Comparison of ENCODE assay signal across 8 cellular contexts in the genomic region with DNA sequence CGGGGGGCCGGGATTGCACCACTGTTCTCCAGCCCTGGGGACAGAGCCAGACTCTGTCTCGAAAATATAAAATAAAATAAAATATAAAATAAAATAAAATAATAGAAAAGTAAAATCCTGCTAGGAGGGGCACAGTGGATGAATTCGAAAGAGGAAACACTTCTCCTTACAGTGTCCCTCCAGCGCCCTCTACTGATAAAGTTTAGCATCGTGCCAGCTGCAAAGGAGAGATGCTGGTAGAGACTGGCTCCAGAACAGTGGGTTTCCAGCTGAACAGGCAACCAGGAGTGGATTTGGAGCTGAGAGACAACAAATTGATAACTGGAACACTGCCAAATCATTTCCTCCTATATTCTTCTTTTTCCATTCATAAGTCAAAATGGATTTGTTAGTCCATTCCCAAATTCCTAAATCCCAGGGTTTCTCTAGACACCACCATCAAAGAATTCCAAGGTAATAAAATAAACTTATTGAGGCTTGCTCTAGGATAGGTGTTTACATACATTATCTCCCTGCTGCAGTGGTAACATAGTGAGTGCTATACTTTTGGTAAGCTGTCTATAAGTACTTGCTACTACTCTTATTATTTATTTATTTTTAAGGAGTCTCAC. TPM values are rescaled to one million over a fixed set of nuclear protein-coding genes. Genes with fewer than 3 reads are reported as not detected.
A peak's percentile ranks its signal among the peaks of the same experiment; 100 is the strongest.
DNase-seq lines count a peak whose midpoint lies in the region; ATAC-seq and TF ChIP-seq lines count a peak whose summit lies in the region.

No MANE protein-coding gene starts in this region.

- H3K27ac Mint-ChIP-seq in CD8-positive, alpha-beta memory T cell, result no peak overlapping the region

- intact Hi-C loops in PC-9 (cut with micrococcal nuclease; ENCODE audit: unreplicated experiment), result loop anchor here (1.0 kb wide), 1 partner anchor 958 kb away; no protein-coding TSS in a partner anchor

- no peak overlapping the region for H3K4me2 ChIP-seq in PC-9
- no peak overlapping the region for H3K4me2 ChIP-seq in fibroblast of lung (ENCODE audit: extremely low read depth, insufficient read depth, low read length)

- WGBS in suprapubic skin, result 26% methylated on average over 6 of the region's 6 CpGs

- H2AFZ ChIP-seq in PC-9 (no peak overlapping the region), fibroblast of lung (ENCODE audit: low read length) (no peak overlapping the region)

- no peaks in the 10 kb centered on the region for H3K4me1 ChIP-seq in CD8-positive, alpha-beta memory T cell (ENCODE audit: insufficient read depth, low read length)
- no peaks in the 10 kb centered on the region for H3K4me1 ChIP-seq in PC-9 (replicated peaks; ENCODE audit: insufficient read depth)
- H3K4me1 ChIP-seq in fibroblast of lung (ENCODE audit: control insufficient read depth, extremely low read depth, insufficient read depth, low read length), result no peaks in the 10 kb centered on the region
- H3K4me1 ChIP-seq in suprapubic skin, result no peaks in the 10 kb centered on the region

- H3K9ac ChIP-seq in fibroblast of lung (ENCODE audit: insufficient read depth, low read length), result no peak overlapping the region

- BruUV-seq in PC-9 (replicated peaks; lab: Mats Ljungman, UMichigan), result no TSS peak

- H3K36me3 Mint-ChIP-seq in CD8-positive, alpha-beta memory T cell, result no peaks in the 10 kb centered on the region

- POLR2A ChIA-PET in CD8-positive, alpha-beta memory T cell (lab: Charles Lee), result no interaction called here
- POLR2A ChIA-PET in PC-9 (lab: Charles Lee; ENCODE audit: unreplicated experiment), result no interaction called here

- H3K27ac ChIP-seq in CD8-positive, alpha-beta memory T cell (ENCODE audit: low read depth, low read length), result no peak overlapping the region
- H3K27ac ChIP-seq in PC-9 (no peak overlapping the region), fibroblast of lung (ENCODE audit: insufficient read depth, low read length) (no peak overlapping the region), suprapubic skin (no peak overlapping the region)

- H3K9me3 ChIP-seq in CD8-positive, alpha-beta memory T cell (ENCODE audit: low read length), result no peaks in the 10 kb centered on the region
- no peaks in the 10 kb centered on the region for H3K9me3 ChIP-seq in PC-9 (ENCODE audit: insufficient read depth, low read depth)
- no peaks in the 10 kb centered on the region for H3K9me3 ChIP-seq in fibroblast of lung (ENCODE audit: control insufficient read depth, insufficient read depth, low read depth, low read length)
- H3K9me3 ChIP-seq in suprapubic skin, result no peaks in the 10 kb centered on the region

- H3K36me3 ChIP-seq in CD8-positive, alpha-beta memory T cell (ENCODE audit: insufficient read depth, low read length), result no peaks in the 10 kb centered on the region
- H3K36me3 ChIP-seq in PC-9 (ENCODE audit: low read depth), result no peaks in the 10 kb centered on the region
- H3K36me3 ChIP-seq in fibroblast of lung (ENCODE audit: control insufficient read depth, insufficient read depth, low read length), result no peaks in the 10 kb centered on the region
- no peaks in the 10 kb centered on the region for H3K36me3 ChIP-seq in suprapubic skin

- H3K4me3 Mint-ChIP-seq in CD8-positive, alpha-beta memory T cell, result no peak overlapping the region

- ATAC-seq in GM21381 (IDR thresholded peaks at IDR 0.05; ENCODE audit: unreplicated experiment), result peak; percentile 52

- TF ChIP-seq CTCF in PC-9 (conservative IDR thresholded peaks at IDR 0.05) (peak; percentile 87), fibroblast of lung (conservative IDR thresholded peaks at IDR 0.05 in 1 of 2, IDR thresholded peaks at IDR 0.05 in 1 of 2; ENCODE audit: low read depth in 1 of 2, low read length in 2 of 2) (peak; percentile 92 to 93), suprapubic skin (IDR thresholded peaks at IDR 0.05) (peak; percentile 35 to 87)

- H3K9me3 Mint-ChIP-seq in CD8-positive, alpha-beta memory T cell, result no peaks in the 10 kb centered on the region

- no peak for TF ChIP-seq EP300 in suprapubic skin (IDR thresholded peaks at IDR 0.05)

- H3K79me2 ChIP-seq in PC-9 (ENCODE audit: low read depth) (no peaks in the 10 kb centered on the region), fibroblast of lung (ENCODE audit: control insufficient read depth, insufficient read depth, low read length) (no peaks in the 10 kb centered on the region)

- peaks cover 3 to 33% of the 10 kb centered on the region in 2 donors for H3K27me3 Mint-ChIP-seq in CD8-positive, alpha-beta memory T cell

- H3K4me3 ChIP-seq in CD8-positive, alpha-beta memory T cell (ENCODE audit: low read length), result no peak overlapping the region
- H3K4me3 ChIP-seq in PC-9 (no peak overlapping the region), fibroblast of lung (replicated peaks in 1 of 4; ENCODE audit: control extremely low read depth in 1 of 4, insufficient read depth in 1 of 4, low read depth in 3 of 4, low read length in 4 of 4) (no peak overlapping the region), suprapubic skin (no peak overlapping the region)

- TF ChIP-seq POLR2A in suprapubic skin (IDR thresholded peaks at IDR 0.05), result no peak

- CTCF ChIA-PET in CD8-positive, alpha-beta memory T cell (lab: Charles Lee), result interaction anchor here (0.9 to 8.6 kb wide), 10 partner anchors 10 to 1019 kb away, joined by 3 to 104 read pairs (median 4); no protein-coding TSS in a partner anchor
- CTCF ChIA-PET in PC-9 (lab: Charles Lee), result interaction anchor here (0.8 to 1.3 kb wide), 2 partner anchors 175 to 1091 kb away, joined by 3 to 12 read pairs; no protein-coding TSS in a partner anchor

- H3K27me3 ChIP-seq in CD8-positive, alpha-beta memory T cell (ENCODE audit: insufficient read depth, low read length, poor library complexity, severe bottlenecking), result no peaks in the 10 kb centered on the region
- H3K27me3 ChIP-seq in PC-9 (ENCODE audit: insufficient read depth, low read depth) (no peaks in the 10 kb centered on the region), fibroblast of lung (ENCODE audit: control insufficient read depth, insufficient read depth, low read length) (no peaks in the 10 kb centered on the region), suprapubic skin (peaks cover 3% of the 10 kb centered on the region)

- H3F3A ChIP-seq in PC-9 (ENCODE audit: insufficient read depth, low read depth), result no peaks in the 10 kb centered on the region

- DNase-seq in CD8-positive, alpha-beta memory T cell, result peak; percentile 47 to 74 (median 53)
- peak; percentile 22 for DNase-seq in KG1 (lab: John Stamatoyannopoulos, UW)
- DNase-seq in PC-9, result peak; percentile 59 to 74
- DNase-seq in activated T-cell treated with anti-CD3 and anti-CD28 coated beads, Interleukin-2, amount 50 U/mL, for 1 hour, result peak; percentile 63
- DNase-seq in fibroblast of lung (ENCODE audit: low read depth in 2 of 2), result peak; percentile 54 to 86
- DNase-seq in non-pigmented ciliary epithelial cell (ENCODE audit: low read depth), result peak; percentile 44
- peak in 1 of 2 donors; percentile 81 for DNase-seq in suprapubic skin (ENCODE audit: low spot score in 2 of 2)

- no peaks in the 10 kb centered on the region for H3K9me2 ChIP-seq in PC-9 (ENCODE audit: insufficient read depth)

- peaks cover 3 to 5% (median 5%) of the 10 kb centered on the region in 3 donors for H3K4me1 Mint-ChIP-seq in CD8-positive, alpha-beta memory T cell

- H4K20me1 ChIP-seq in PC-9 (ENCODE audit: insufficient read depth) (no peaks in the 10 kb centered on the region), fibroblast of lung (ENCODE audit: control insufficient read depth, extremely low read depth, insufficient read depth, low read length) (no peaks in the 10 kb centered on the region)

RNA-seq across cellular contexts. Expression of a gene that starts 31.7 kb away (rescaled TPM):
- total RNA-seq in CD8-positive, alpha-beta memory T cell, result 10 to 100 TPM; 51.9 to 52.8 TPM
- polyA plus RNA-seq in CD8-positive, alpha-beta memory T cell, result 70.9 TPM
- total RNA-seq in PC-9 (2021) (11.0 and 21.7 TPM in 2 replicates), fibroblast of lung (15.4 and 18.8 TPM in 2 replicates), suprapubic skin (10 to 100 TPM; 10.2 to 15.3 (median 13.7) TPM)
- 37.6 and 47.8 TPM in 2 replicates for polyA plus RNA-seq in fibroblast of lung
- 32.6 and 38.6 TPM in 2 replicates for polyA plus RNA-seq in fibroblast of lung (2012)
- 0.39 and 2.2 TPM in 2 replicates for polyA minus RNA-seq in fibroblast of lung (ENCODE audit: low replicate concordance)

RNA-seq across cellular contexts. Expression of a gene that starts 32.4 kb away (rescaled TPM):
- not detected for total RNA-seq in CD8-positive, alpha-beta memory T cell
- polyA plus RNA-seq in CD8-positive, alpha-beta memory T cell, result not detected
- total RNA-seq in PC-9 (2021) (not detected in 2 replicates), fibroblast of lung (8.2 and 11.1 TPM in 2 replicates), suprapubic skin (not detected)
- 13.5 and 20.5 TPM in 2 replicates for polyA plus RNA-seq in fibroblast of lung
- polyA plus RNA-seq in fibroblast of lung (2012), result 10.8 and 17.4 TPM in 2 replicates
- polyA minus RNA-seq in fibroblast of lung (ENCODE audit: low replicate concordance), result 9.7 and 19.0 TPM in 2 replicates
